ENCODE assay signal across 1 cellular context in genomic region chr7:29135851-29136250, GRCh38.
A peak's percentile ranks its signal among the peaks of the same experiment; 100 is the strongest.
TF ChIP-seq lines count a peak whose summit lies in the region.

No MANE protein-coding gene starts in this region.

TF ChIP-seq in GM12878, 131 proteins besides CTCF, POLR2A, EP300 and RAD21:
- peak; percentile 79; the same call in 1 of the 2 replicates for TF ChIP-seq SPI1 (IDR thresholded peaks at IDR 0.05; ENCODE audit: borderline replicate concordance, insufficient read depth, low read depth, low read length)
- TF ChIP-seq, protein P1, sequence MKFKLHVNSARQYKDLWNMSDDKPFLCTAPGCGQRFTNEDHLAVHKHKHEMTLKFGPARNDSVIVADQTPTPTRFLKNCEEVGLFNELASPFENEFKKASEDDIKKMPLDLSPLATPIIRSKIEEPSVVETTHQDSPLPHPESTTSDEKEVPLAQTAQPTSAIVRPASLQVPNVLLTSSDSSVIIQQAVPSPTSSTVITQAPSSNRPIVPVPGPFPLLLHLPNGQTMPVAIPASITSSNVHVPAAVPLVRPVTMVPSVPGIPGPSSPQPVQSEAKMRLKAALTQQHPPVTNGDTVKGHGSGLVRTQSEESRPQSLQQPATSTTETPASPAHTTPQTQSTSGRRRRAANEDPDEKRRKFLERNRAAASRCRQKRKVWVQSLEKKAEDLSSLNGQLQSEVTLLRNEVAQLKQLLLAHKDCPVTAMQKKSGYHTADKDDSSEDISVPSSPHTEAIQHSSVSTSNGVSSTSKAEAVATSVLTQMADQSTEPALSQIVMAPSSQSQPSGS (IDR thresholded peaks at IDR 0.05; ENCODE audit: low read length), result no peak
